ENCODE assay signal across 20 cellular contexts in genomic region chr10:103440416-103440815, GRCh38. TPM values are rescaled to one million over a fixed set of nuclear protein-coding genes. Genes with fewer than 3 reads are reported as not detected.
"Had no signal": no experiment of that assay in that cellular context is flagged by ENCODE, and none has a peak within 500 bp of the region (broad histone marks: within the 10 kb centered on the region; RNA-seq: fewer than 3 reads in every experiment).

No MANE protein-coding gene starts in this region.

- H3K4me3 Mint-ChIP-seq: activated CD4-positive, alpha-beta T cell treated with anti-CD3 and anti-CD28 coated beads, Interleukin-2, amount 10 ng/mL, durations not matched to agents 24 days and 14 days; activated CD8-positive, alpha-beta memory T cell treated with anti-CD3 and anti-CD28 coated beads, Interleukin-2, amount 10 ng/mL, durations not matched to agents 7 days and 5 days; natural killer cell; WTC11 had no signal

- DNase-seq: activated CD4-positive, alpha-beta T cell treated with anti-CD3 and anti-CD28 coated beads, Interleukin-2, amount 10 ng/mL, durations not matched to agents 24 days and 14 days; activated CD8-positive, alpha-beta memory T cell treated with anti-CD3 and anti-CD28 coated beads, Interleukin-2, amount 10 ng/mL, durations not matched to agents 7 days and 5 days; activated naive CD4-positive, alpha-beta T cell treated with anti-CD3 and anti-CD28 coated beads, Interleukin-2, amount 50 U/mL, for 16 hours; effector CD4-positive, alpha-beta T cell; foreskin melanocyte; heart right ventricle; natural killer cell; nucleus accumbens; right cardiac atrium; substantia nigra; transverse colon had no signal

- H3K27me3 ChIP-seq: ascending aorta, cardiac muscle cell, heart right ventricle, transverse colon had no signal

- H3K4me1 Mint-ChIP-seq: WTC11 had no signal

- H3K9me3 Mint-ChIP-seq: activated CD4-positive, alpha-beta T cell treated with anti-CD3 and anti-CD28 coated beads, Interleukin-2, amount 10 ng/mL, durations not matched to agents 24 days and 14 days; natural killer cell; WTC11 had no signal

- H3K4me3 ChIP-seq: ascending aorta, cardiac muscle cell, coronary artery, heart right ventricle, smooth muscle cell, transverse colon had no signal

- H3K27ac Mint-ChIP-seq: activated CD4-positive, alpha-beta T cell treated with anti-CD3 and anti-CD28 coated beads, Interleukin-2, amount 10 ng/mL, durations not matched to agents 24 days and 14 days; activated CD8-positive, alpha-beta memory T cell treated with anti-CD3 and anti-CD28 coated beads, Interleukin-2, amount 10 ng/mL, durations not matched to agents 7 days and 5 days had no signal

- ATAC-seq: activated CD8-positive, alpha-beta memory T cell treated with anti-CD3 and anti-CD28 coated beads, Interleukin-2, amount 10 ng/mL, durations not matched to agents 7 days and 5 days; heart right ventricle; natural killer cell; right cardiac atrium; WTC11 had no signal

- H3K27me3 Mint-ChIP-seq: activated CD4-positive, alpha-beta T cell treated with anti-CD3 and anti-CD28 coated beads, Interleukin-2, amount 10 ng/mL, durations not matched to agents 24 days and 14 days; activated CD8-positive, alpha-beta memory T cell treated with anti-CD3 and anti-CD28 coated beads, Interleukin-2, amount 10 ng/mL, durations not matched to agents 7 days and 5 days had no signal

RNA-seq across cellular contexts. Expression of gene CALHM1, which starts 18.3 kb away (rescaled TPM):
- total RNA-seq: activated CD4-positive, alpha-beta T cell treated with anti-CD3 and anti-CD28 coated beads, Interleukin-2, amount 10 ng/mL, durations not matched to agents 24 days and 14 days; ascending aorta; cardiac muscle cell; endothelial cell of umbilical vein; heart right ventricle; lung microvascular endothelial cell; mucosa of gallbladder; posterior vena cava; right cardiac atrium; smooth muscle cell; transverse colon had no signal

RNA-seq across cellular contexts. Expression of gene CALHM3, which starts 38.6 kb away (rescaled TPM):
- total RNA-seq: activated CD4-positive, alpha-beta T cell treated with anti-CD3 and anti-CD28 coated beads, Interleukin-2, amount 10 ng/mL, durations not matched to agents 24 days and 14 days; activated CD8-positive, alpha-beta memory T cell treated with anti-CD3 and anti-CD28 coated beads, Interleukin-2, amount 10 ng/mL, durations not matched to agents 7 days and 5 days; ascending aorta; cardiac muscle cell; endothelial cell of umbilical vein; heart right ventricle; lung microvascular endothelial cell; mucosa of gallbladder; natural killer cell; posterior vena cava; right cardiac atrium; smooth muscle cell; transverse colon had no signal
